19 cellular contexts compared by ENCODE assay signal in genomic region chr18:54825626-54826344, GRCh38. TPM values are rescaled to one million over a fixed set of nuclear protein-coding genes. Genes with fewer than 3 reads are reported as not detected.
"Had no signal": no experiment of that assay in that cellular context is flagged by ENCODE, and none has a peak within 500 bp of the region (broad histone marks: within the 10 kb centered on the region; RNA-seq: fewer than 3 reads in every experiment).

No MANE protein-coding gene starts in this region.

- DNase-seq: activated B cell treated with CpG ODN at 0.5 μM for 24 hours; activated CD4-positive, alpha-beta memory T cell treated with anti-CD3 and anti-CD28 coated beads for 36 hours; activated CD4-positive, alpha-beta T cell treated with anti-CD3 and anti-CD28 coated beads for 1 hour; activated CD4-positive, alpha-beta T cell treated with anti-CD3 and anti-CD28 coated beads, Interleukin-2, amount 10 ng/mL, durations not matched to agents 7 days and 5 days; activated CD8-positive, alpha-beta memory T cell treated with anti-CD3 and anti-CD28 coated beads for 24 hours; activated gamma-delta T cell; activated naive CD4-positive, alpha-beta T cell treated with anti-CD3 and anti-CD28 coated beads for 36 hours; activated T-cell treated with anti-CD3 and anti-CD28 coated beads, Interleukin-2, amount 50 U/mL, for 4 hours; MG63; MV-4-11; NCI-H1092 treated with DMSO at 0.1 percent for 48 hours; NCI-H1417 treated with DMSO at 0.1 percent for 48 hours; NCI-H1694; NCI-H2029; NCI-H2107; NCI-H510A treated with DMSO at 0.1 percent for 48 hours; NCI-H748 treated with DMSO at 0.1 percent for 48 hours; RPMI8226 had no signal

- H3K27me3 ChIP-seq: MG63 had no signal

- H3K36me3 ChIP-seq: MG63 had no signal

- H3K9me3 ChIP-seq: MG63 had no signal

- H3K4me3 ChIP-seq: MG63 had no signal

RNA-seq across cellular contexts. Expression of gene RAB27B, which starts 2.5 kb away (rescaled TPM):
- total RNA-seq: OCI-LY7 had no signal
